ENCODE assay signal across 3 cellular contexts in the genomic region with DNA sequence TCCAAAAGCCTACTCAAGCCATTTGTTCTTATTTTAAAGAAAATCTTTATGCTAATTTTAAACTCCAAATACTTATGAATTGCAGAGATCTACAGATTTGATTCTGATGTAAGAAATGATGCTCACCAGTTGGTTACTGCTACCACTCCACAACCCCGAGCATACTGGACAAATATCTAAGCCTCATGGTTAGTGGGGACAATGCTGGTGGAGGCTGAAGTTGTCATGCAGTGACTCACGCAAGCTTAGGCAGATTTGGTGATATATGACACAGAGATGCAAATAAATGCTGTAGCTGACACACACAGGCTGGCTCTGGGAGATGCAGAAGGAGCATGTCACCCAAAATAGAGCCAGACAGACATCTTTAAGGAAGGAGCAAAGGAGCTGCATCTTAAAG. TPM values are rescaled to one million over a fixed set of nuclear protein-coding genes. Genes with fewer than 3 reads are reported as not detected.
"Had no signal": no experiment of that assay in that cellular context is flagged by ENCODE, and none has a peak within 500 bp of the region (broad histone marks: within the 10 kb centered on the region; RNA-seq: fewer than 3 reads in every experiment).

No MANE protein-coding gene starts in this region.

RNA-seq across cellular contexts. Expression of a gene that starts 35.3 kb away (rescaled TPM):
- total RNA-seq: LHCN-M2, M059J, MCF 10A had no signal
